1 cellular context compared by ENCODE assay signal in genomic region chr1:120954736-120955135, GRCh38.
TF ChIP-seq lines count a peak whose summit lies in the region.

No MANE protein-coding gene starts in this region.

TF ChIP-seq in GM23338, 12 proteins besides CTCF, POLR2A, EP300 and RAD21 (continued from another document):
- TF ChIP-seq ZNF462 (CRISPR knock-in tag; IDR thresholded peaks at IDR 0.05) (no peak), EZH2 (IDR thresholded peaks at IDR 0.05; ENCODE audit: low read depth, unreplicated experiment) (no peak), CREB1 (CRISPR knock-in tag; IDR thresholded peaks at IDR 0.05; ENCODE audit: low read depth) (no peak), ZNF331 (CRISPR knock-in tag; IDR thresholded peaks at IDR 0.05; ENCODE audit: low read depth) (no peak)
TF ChIP-seq in GM23338: peak in this region for 0.
